Comparison of ENCODE assay signal across 13 cellular contexts in genomic region chr10:118734477-118734876, GRCh38. TPM values are rescaled to one million over a fixed set of nuclear protein-coding genes. Genes with fewer than 3 reads are reported as not detected.
DNase-seq lines count a peak whose midpoint lies in the region; ATAC-seq, FAIRE-seq and TF ChIP-seq lines count a peak whose summit lies in the region.
"Had no signal": no experiment of that assay in that cellular context is flagged by ENCODE, and none has a peak within 500 bp of the region (broad histone marks: within the 10 kb centered on the region; RNA-seq: fewer than 3 reads in every experiment).

No MANE protein-coding gene starts in this region.

- ATAC-seq in Panc1 (no peak), GM21367 (IDR thresholded peaks at IDR 0.05; ENCODE audit: unreplicated experiment) (no peak)
- ATAC-seq: natural killer cell treated with Interleukin-12 subunit alpha and Interleukin-12 subunit beta and Interleukin-15 and Interleukin-18, amount 100 ng/mL, for 72 hours had no signal

- POLR2A ChIA-PET in Panc1 (lab: Charles Lee), result interaction anchor here (0.6 kb wide), 1 partner anchor 54 kb away, joined by 3 read pairs; no protein-coding TSS in a partner anchor

- peaks cover 16% of the 10 kb centered on the region for H3K4me1 ChIP-seq in Panc1 (ENCODE audit: control insufficient read depth, insufficient read depth, low read length)

- in situ Hi-C loops in Panc1 (cut with HindIII; ENCODE audit: low pct_unique_long_range_greater_than_20kb, low sequenced_read_pairs), result no loop called here

- intact Hi-C loops in Panc1 (cut with micrococcal nuclease; ENCODE audit: unreplicated experiment), result no loop called here

- no peak for DNase-seq in GM12864 (ENCODE audit: low read depth)
- DNase-seq in Panc1 (ENCODE audit: low read depth, low spot score), result no peak
- peak; percentile 15 for DNase-seq in fibroblast of the aortic adventitia (ENCODE audit: low read depth)
- no peak for DNase-seq in kidney glomerular epithelial cell (lab: John Stamatoyannopoulos, UW)
- no peak for DNase-seq in H7
- no peak for DNase-seq in DMS53 treated with DMSO at 0.1 percent for 48 hours (lab: John Stamatoyannopoulos, UW; ENCODE audit: unreplicated experiment)
- DNase-seq: activated CD4-positive, alpha-beta memory T cell treated with anti-CD3 and anti-CD28 coated beads, Interleukin-2, amount 10 ng/mL, durations not matched to agents 7 days and 5 days; activated gamma-delta T cell treated with Interleukin-2 at 50 U/mL for 16 hours; NCI-H187 treated with DMSO at 0.1 percent for 48 hours had no signal

- H3K4me3 ChIP-seq in GM12864 (ENCODE audit: low read depth, low read length) (no peak overlapping the region), Panc1 (ENCODE audit: low read depth in 2 of 2, low read length in 2 of 2) (no peak overlapping the region), fibroblast of the aortic adventitia (ENCODE audit: low read depth, low read length) (no peak overlapping the region), H7 (ENCODE audit: insufficient read depth, low read depth, low read length) (no peak overlapping the region)
- H3K4me3 ChIP-seq: BLaER1 treated with 17β-estradiol and CSF1 and Interleukin-3, amounts not matched to agents 10 nM and 100 nM had no signal

- peak; percentile 40 for FAIRE-seq in A204.1 (lab: Jason Lieb, UNC)

- H3K27ac ChIP-seq in Panc1 (ENCODE audit: low read length), result no peak overlapping the region
- H3K27ac ChIP-seq: BLaER1 treated with 17β-estradiol and CSF1 and Interleukin-3, amounts not matched to agents 10 nM and 100 nM had no signal

- no peaks in the 10 kb centered on the region for H3K9me3 ChIP-seq in Panc1 (ENCODE audit: control insufficient read depth, insufficient read depth, low read depth, low read length)

- peak; percentile 15 for TF ChIP-seq CTCF in GM12864 (IDR thresholded peaks at IDR 0.05; ENCODE audit: low read depth, low read length, missing control alignments)
- TF ChIP-seq CTCF in Panc1 (IDR thresholded peaks at IDR 0.05), result peak; percentile 58; the same call in 1 of the 2 replicates
- TF ChIP-seq CTCF in fibroblast of the aortic adventitia (IDR thresholded peaks at IDR 0.05; ENCODE audit: insufficient read depth, low read length), result peak; percentile 34

- H3K27me3 ChIP-seq in Panc1 (ENCODE audit: control insufficient read depth, insufficient read depth, low read length), result no peaks in the 10 kb centered on the region
- H3K27me3 ChIP-seq in H7 (ENCODE audit: control insufficient read depth, insufficient read depth, low read length), result no peaks in the 10 kb centered on the region
- H3K27me3 ChIP-seq: BLaER1 treated with 17β-estradiol and CSF1 and Interleukin-3, amounts not matched to agents 10 nM and 100 nM had no signal

- no peaks in the 10 kb centered on the region for H3K36me3 ChIP-seq in Panc1 (ENCODE audit: control insufficient read depth, insufficient read depth, low read length)
- H3K36me3 ChIP-seq in H7 (replicated peaks; ENCODE audit: control insufficient read depth, insufficient read depth, low read length), result no peaks in the 10 kb centered on the region

- CTCF ChIA-PET in Panc1 (lab: Charles Lee), result no interaction called here

- BruUV-seq in Panc1 (replicated peaks; lab: Mats Ljungman, UMichigan), result no TSS peak

RNA-seq across cellular contexts. Expression of gene CACUL1, which starts 20.3 kb away (rescaled TPM):
- total RNA-seq in Panc1 (2021; ENCODE audit: unreplicated experiment), result 44.1 TPM
- polyA plus RNA-seq in Panc1 (2012; ENCODE audit: insufficient read length), result 12.1 TPM
- total RNA-seq in fibroblast of the aortic adventitia (ENCODE audit: low replicate concordance), result 17.8 and 29.6 TPM in 2 replicates
- total RNA-seq in H7 (2014; rRNA removed; shearing (Covaris generic)), result 19.7 and 31.0 TPM in 2 replicates
